In the genomic region with DNA sequence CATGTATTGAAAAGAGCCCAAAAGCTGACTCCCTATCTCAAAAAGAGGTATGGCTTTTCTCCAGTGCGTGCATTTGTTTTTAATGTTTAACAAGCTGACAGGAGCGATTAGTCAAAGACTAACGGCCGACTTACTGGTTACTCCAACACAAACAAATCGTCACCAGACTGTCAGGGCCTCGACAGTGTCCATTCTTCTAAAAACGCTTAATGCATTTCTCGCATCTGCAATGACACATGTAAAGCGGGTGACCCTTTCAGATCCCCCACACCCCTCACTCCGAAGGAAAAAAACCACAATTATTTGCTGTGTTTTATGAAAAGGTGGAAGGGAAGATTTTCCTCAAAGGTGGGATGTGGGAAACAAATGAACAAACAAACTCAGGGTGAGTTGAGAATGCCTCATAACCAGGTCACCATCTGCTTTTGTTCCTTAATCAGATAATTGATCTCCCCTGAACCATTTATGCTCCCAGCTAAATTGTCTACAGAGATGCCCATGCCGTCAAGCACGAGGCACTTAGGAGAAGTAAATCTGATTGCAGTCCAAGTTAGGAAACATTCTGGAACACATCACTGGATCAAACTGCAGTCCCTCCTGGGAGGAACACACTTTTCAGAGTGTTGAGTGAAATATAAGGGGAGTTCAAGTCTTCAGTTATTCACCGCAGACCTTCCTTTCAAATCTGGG, we compare ENCODE assay signal across 25 cellular contexts.
A peak's percentile ranks its signal among the peaks of the same experiment; 100 is the strongest.
DNase-seq lines count a peak whose midpoint lies in the region; ATAC-seq, FAIRE-seq and TF ChIP-seq lines count a peak whose summit lies in the region.
"Had no signal": no experiment of that assay in that cellular context is flagged by ENCODE, and none has a peak within 500 bp of the region (broad histone marks: within the 10 kb centered on the region; RNA-seq: fewer than 3 reads in every experiment).

No MANE protein-coding gene starts in this region.

- H3K23ac ChIP-seq in H9 (ENCODE audit: insufficient read length, low read depth, low read length) = no peak overlapping the region

- no peak overlapping the region for H3K4me3 ChIP-seq in astrocyte (ENCODE audit: insufficient read depth, low read depth, low read length)
- no peak overlapping the region for H3K4me3 ChIP-seq in mesodermal cell (ENCODE audit: extremely low read depth, insufficient read depth, low read length, poor library complexity, severe bottlenecking)
- H3K4me3 ChIP-seq: breast epithelium, upper lobe of left lung had no signal

- H3K4me3 Mint-ChIP-seq in astrocyte (ENCODE audit: unreplicated experiment) (no peak overlapping the region), H9 (no peak overlapping the region)
- H3K4me3 Mint-ChIP-seq: activated CD4-positive, alpha-beta memory T cell treated with anti-CD3 and anti-CD28 coated beads for 36 hours; activated naive CD4-positive, alpha-beta T cell treated with anti-CD3 and anti-CD28 coated beads, Interleukin-2, amount 50 U/mL, for 24 hours; activated T-cell treated with anti-CD3 and anti-CD28 coated beads, Interleukin-2, amount 50 U/mL, for 24 hours; CD8-positive, alpha-beta T cell had no signal

- no peak overlapping the region for H3K18ac ChIP-seq in H9 (ENCODE audit: insufficient read length, low read depth, low read length)

- H3K27ac ChIP-seq in astrocyte (ENCODE audit: low read depth, low read length) (no peak overlapping the region), mesodermal cell (ENCODE audit: low read depth, low read length, severe bottlenecking) (peak overlapping the region; percentile 32), H9 (ENCODE audit: insufficient read length, low read depth, low read length) (no peak overlapping the region)
- H3K27ac ChIP-seq: breast epithelium, upper lobe of left lung had no signal

- H3K4me1 ChIP-seq in astrocyte (ENCODE audit: insufficient read depth, low read length) (peaks cover 7% of the 10 kb centered on the region), mesodermal cell (ENCODE audit: control insufficient read depth, insufficient read depth, low read length, poor library complexity, severe bottlenecking) (peaks cover 6% of the 10 kb centered on the region), H9 (ENCODE audit: insufficient read depth, low read length) (0 out of 2 replicates have a peak, but pooled peaks cover 2% of the 10 kb centered on the region)
- H3K4me1 ChIP-seq: breast epithelium, upper lobe of left lung had no signal

- no peaks in the 10 kb centered on the region for H3K27me3 ChIP-seq in astrocyte (ENCODE audit: insufficient read depth, low read length)
- H3K27me3 ChIP-seq in H9 (ENCODE audit: insufficient read depth, low read length) = no peaks in the 10 kb centered on the region; the same call in 1 of the 2 replicates
- H3K27me3 ChIP-seq: breast epithelium, upper lobe of left lung had no signal

- no peak overlapping the region for H3K4ac ChIP-seq in H9 (ENCODE audit: low read depth, low read length)

- H3K27me3 Mint-ChIP-seq in astrocyte (ENCODE audit: low read depth, unreplicated experiment) (no peaks in the 10 kb centered on the region), H9 (ENCODE audit: low read depth) (no peaks in the 10 kb centered on the region)
- H3K27me3 Mint-ChIP-seq: activated CD4-positive, alpha-beta memory T cell treated with anti-CD3 and anti-CD28 coated beads for 36 hours; activated T-cell treated with anti-CD3 and anti-CD28 coated beads, Interleukin-2, amount 50 U/mL, for 24 hours had no signal

- H2AFZ ChIP-seq in astrocyte (ENCODE audit: low read depth, low read length) = peak overlapping the region; percentile 2
- no peak overlapping the region for H2AFZ ChIP-seq in H9 (ENCODE audit: low read length)

- H4K8ac ChIP-seq in H9 (replicated peaks; ENCODE audit: insufficient read length, low read depth, low read length) = no peak overlapping the region

- no peak overlapping the region for H3K56ac ChIP-seq in H9 (ENCODE audit: insufficient read length, low read depth, low read length)

- H3K14ac ChIP-seq in H9 (ENCODE audit: insufficient read depth, low read length) = no peak overlapping the region

- H2BK20ac ChIP-seq in H9 (ENCODE audit: low read depth, low read length, poor library complexity, severe bottlenecking) = no peak overlapping the region

- H2AK5ac ChIP-seq in H9 (ENCODE audit: insufficient read length, low read length) = no peak overlapping the region

- no peak overlapping the region for H2BK12ac ChIP-seq in H9 (ENCODE audit: insufficient read length, low read depth, low read length)

- H3K23me2 ChIP-seq in H9 (ENCODE audit: insufficient read length, low read depth, low read length, poor library complexity, severe bottlenecking) = no peaks in the 10 kb centered on the region

- H3K79me1 ChIP-seq in H9 (ENCODE audit: insufficient read depth, low read depth, low read length, poor library complexity, severe bottlenecking) = no peaks in the 10 kb centered on the region

- no peaks in the 10 kb centered on the region for H3K9me3 ChIP-seq in astrocyte (ENCODE audit: insufficient read depth, low read depth, low read length)
- H3K9me3 ChIP-seq in mesodermal cell (ENCODE audit: control insufficient read depth, low read length) = no peaks in the 10 kb centered on the region
- no peaks in the 10 kb centered on the region for H3K9me3 ChIP-seq in H9 (ENCODE audit: control insufficient read depth, low read depth, low read length)
- H3K9me3 ChIP-seq: breast epithelium, upper lobe of left lung had no signal

- H3K9me3 Mint-ChIP-seq in astrocyte (ENCODE audit: unreplicated experiment) = no peaks in the 10 kb centered on the region
- no peaks in the 10 kb centered on the region; a peak in 1 of 5 replicates for H3K9me3 Mint-ChIP-seq in H9
- H3K9me3 Mint-ChIP-seq: activated CD4-positive, alpha-beta memory T cell treated with anti-CD3 and anti-CD28 coated beads for 36 hours; activated naive CD4-positive, alpha-beta T cell treated with anti-CD3 and anti-CD28 coated beads, Interleukin-2, amount 50 U/mL, for 24 hours; activated T-cell treated with anti-CD3 and anti-CD28 coated beads, Interleukin-2, amount 50 U/mL, for 24 hours; CD8-positive, alpha-beta T cell had no signal

- no peak overlapping the region for H2BK120ac ChIP-seq in H9 (ENCODE audit: low read depth, low read length, poor library complexity, severe bottlenecking)

- no peaks in the 10 kb centered on the region for H4K20me1 ChIP-seq in astrocyte (ENCODE audit: insufficient read depth, low read length)
- H4K20me1 ChIP-seq in H9 (ENCODE audit: control insufficient read depth, insufficient read depth, insufficient read length) = no peaks in the 10 kb centered on the region

- peak; percentile 71 for DNase-seq in A172 (ENCODE audit: low spot score)
- DNase-seq in NCI-H524 (lab: John Stamatoyannopoulos, UW) = peak; percentile 62 to 86
- DNase-seq in astrocyte (ENCODE audit: low read depth) = peak; percentile 93
- no peak for DNase-seq in activated CD4-positive, alpha-beta T cell treated with anti-CD3 and anti-CD28 coated beads for 48 hours
- no peak for DNase-seq in NCI-H146 treated with DMSO at 0.1 percent for 48 hours (lab: John Stamatoyannopoulos, UW; ENCODE audit: unreplicated experiment)
- DNase-seq in H9 = no peak
- DNase-seq: activated CD4-positive, alpha-beta memory T cell treated with anti-CD3 and anti-CD28 coated beads for 36 hours; activated T-cell treated with anti-CD3 and anti-CD28 coated beads, Interleukin-2, amount 50 U/mL, for 24 hours; CD8-positive, alpha-beta T cell; DND-41; erythroblast; HCEC 1CT; mammary epithelial cell; NCI-H146; NCI-H526 treated with DMSO at 0.1 percent for 48 hours; stimulated activated CD4-positive, alpha-beta T cell treated with anti-CD3 and anti-CD28 coated beads, Interleukin-15, amount 100 ng/mL, for 24 hours; stimulated activated naive CD8-positive, alpha-beta T cell treated with anti-CD3 and anti-CD28 coated beads, Interleukin-15, Interleukin-2, amounts not matched to agents 100 U/mL and 50 U/mL, for 24 hours; SW 1271; upper lobe of left lung had no signal

- no peak overlapping the region for H3T11ph ChIP-seq in H9 (ENCODE audit: low read length)

- FAIRE-seq in astrocyte (lab: Jason Lieb, UNC) = no peak
- FAIRE-seq: GM18507, RCC 7860 had no signal

- H3K36me3 Mint-ChIP-seq in astrocyte (ENCODE audit: low read depth, unreplicated experiment) (no peaks in the 10 kb centered on the region), H9 (ENCODE audit: insufficient read depth in 1 of 3, low read depth in 3 of 3) (no peaks in the 10 kb centered on the region)
- H3K36me3 Mint-ChIP-seq: activated CD4-positive, alpha-beta memory T cell treated with anti-CD3 and anti-CD28 coated beads for 36 hours; activated naive CD4-positive, alpha-beta T cell treated with anti-CD3 and anti-CD28 coated beads, Interleukin-2, amount 50 U/mL, for 24 hours; CD8-positive, alpha-beta T cell had no signal

- ATAC-seq in GM21737 (IDR thresholded peaks at IDR 0.05; ENCODE audit: unreplicated experiment) = no peak
- ATAC-seq: CD8-positive, alpha-beta T cell; stimulated activated naive CD8-positive, alpha-beta T cell treated with anti-CD3 and anti-CD28 coated beads, Interleukin-15, Interleukin-2, amounts not matched to agents 100 U/mL and 50 U/mL, for 24 hours had no signal

- no peak overlapping the region for H3K9ac ChIP-seq in astrocyte (ENCODE audit: low read length)
- H3K9ac ChIP-seq in H9 (ENCODE audit: extremely low read depth, insufficient read length, low read length) = no peak overlapping the region

- no peak overlapping the region for H4K5ac ChIP-seq in H9 (ENCODE audit: insufficient read length, low read depth, low read length)

- no peak overlapping the region for H2BK5ac ChIP-seq in H9 (ENCODE audit: insufficient read length, low read length)

- H3K4me2 ChIP-seq in astrocyte (ENCODE audit: low read length) (peak overlapping the region; percentile 61), H9 (ENCODE audit: insufficient read depth, insufficient read length, low read length) (no peak overlapping the region)

- H4K91ac ChIP-seq in H9 (ENCODE audit: insufficient read length, low read depth, low read length) = no peak overlapping the region

- H3K4me1 Mint-ChIP-seq in astrocyte (ENCODE audit: low read depth, unreplicated experiment) (no peaks in the 10 kb centered on the region), H9 (peaks cover 17 to 21% of the 10 kb centered on the region in 2 experiments)
- H3K4me1 Mint-ChIP-seq: activated naive CD4-positive, alpha-beta T cell treated with anti-CD3 and anti-CD28 coated beads, Interleukin-2, amount 50 U/mL, for 24 hours had no signal

- H3K36me3 ChIP-seq in astrocyte (ENCODE audit: insufficient read depth, low read length) (no peaks in the 10 kb centered on the region), mesodermal cell (ENCODE audit: control insufficient read depth, insufficient read depth, low read length) (no peaks in the 10 kb centered on the region)
- H3K36me3 ChIP-seq: breast epithelium, upper lobe of left lung had no signal

- H3K27ac Mint-ChIP-seq in astrocyte (ENCODE audit: unreplicated experiment) (no peak overlapping the region), H9 (no peak overlapping the region)
- H3K27ac Mint-ChIP-seq: activated CD4-positive, alpha-beta memory T cell treated with anti-CD3 and anti-CD28 coated beads for 36 hours; activated naive CD4-positive, alpha-beta T cell treated with anti-CD3 and anti-CD28 coated beads, Interleukin-2, amount 50 U/mL, for 24 hours; activated T-cell treated with anti-CD3 and anti-CD28 coated beads, Interleukin-2, amount 50 U/mL, for 24 hours; CD8-positive, alpha-beta T cell had no signal

- H3K79me2 ChIP-seq in astrocyte (ENCODE audit: insufficient read depth, low read length) (no peaks in the 10 kb centered on the region), H9 (ENCODE audit: insufficient read depth, low read length) (no peaks in the 10 kb centered on the region)

- TF ChIP-seq CTCF in astrocyte (IDR thresholded peaks at IDR 0.05; ENCODE audit: insufficient read depth, low read depth, low read length) = no peak
- TF ChIP-seq CTCF in H9 (conservative IDR thresholded peaks at IDR 0.05) = no peak

- no peak overlapping the region for H2BK15ac ChIP-seq in H9 (ENCODE audit: low read depth, low read length)

- WGBS in mesodermal cell (ENCODE audit: insufficient coverage in 2 of 2), 2 experiments = 92 to 96% methylated on average over 7 to 9 of the region's 13 CpGs
- WGBS in H9 (ENCODE audit: extremely low coverage, insufficient read length, low lambda C conversion rate) = no CpG with 5 or more reads among the region's 13 CpGs

Comparison
In these comparisons a context has a peak if more than half of its experiments do, and no peak if none do; other contexts are left out.
1. DNase-seq: peak in A172 (single experiment), NCI-H524 (2 of 2) and astrocyte (single experiment); none in activated CD4-positive, alpha-beta T cell treated with anti-CD3 and anti-CD28 coated beads for 48 hours (single experiment), NCI-H146 treated with DMSO at 0.1 percent for 48 hours (single experiment) and H9 (single experiment).